ENCODE assay signal across 2 cellular contexts in genomic region chr5:133353741-133354140, GRCh38.
TF ChIP-seq lines count a peak whose summit lies in the region.

No MANE protein-coding gene starts in this region.

TF ChIP-seq in K562, 482 proteins besides CTCF, POLR2A, EP300 and RAD21 (continued from another document):
- TF ChIP-seq ZBTB34 (CRISPR knock-in tag; IDR thresholded peaks at IDR 0.05) (no peak), KAT7 (CRISPR knock-in tag; IDR thresholded peaks at IDR 0.05; ENCODE audit: borderline replicate concordance) (no peak), MTA2 (IDR thresholded peaks at IDR 0.05; ENCODE audit: low read depth) (no peak), PYGO2 (tag; IDR thresholded peaks at IDR 0.05) (no peak)

TF ChIP-seq in HepG2, 621 proteins besides CTCF, POLR2A, EP300 and RAD21:
- TF ChIP-seq REST (IDR thresholded peaks at IDR 0.05; ENCODE audit: borderline replicate concordance in 1 of 2, low read depth in 1 of 2, low read length in 2 of 2), result peak; percentile 46 to 86
- TF ChIP-seq RXRB (CRISPR knock-in tag; IDR thresholded peaks at IDR 0.05; ENCODE audit: borderline replicate concordance), result 0 out of 2 replicates have a peak, but pooled peaks have one; percentile 10
- no peak for TF ChIP-seq ZSCAN31 (CRISPR knock-in tag; IDR thresholded peaks at IDR 0.05; ENCODE audit: low read depth)
- no peak for TF ChIP-seq FOXA3 (CRISPR knock-in tag; IDR thresholded peaks at IDR 0.05)
- no peak for TF ChIP-seq NR2C2 (CRISPR knock-in tag; IDR thresholded peaks at IDR 0.05; ENCODE audit: borderline replicate concordance)
- no peak for TF ChIP-seq REXO4 (CRISPR knock-in tag; IDR thresholded peaks at IDR 0.05; ENCODE audit: borderline replicate concordance)
- no peak for TF ChIP-seq NCOA5 (CRISPR knock-in tag; IDR thresholded peaks at IDR 0.05)
- peak; percentile 43; the same call in 1 of the 2 replicates for TF ChIP-seq PPARG (CRISPR knock-in tag; conservative IDR thresholded peaks at IDR 0.05)
- TF ChIP-seq NCOA2 (CRISPR knock-in tag; IDR thresholded peaks at IDR 0.05), result no peak
- peak; percentile 64; the same call in 1 of the 2 replicates for TF ChIP-seq MIER2 (CRISPR knock-in tag; IDR thresholded peaks at IDR 0.05)
